ENCODE assay signal across 14 cellular contexts in the genomic region with DNA sequence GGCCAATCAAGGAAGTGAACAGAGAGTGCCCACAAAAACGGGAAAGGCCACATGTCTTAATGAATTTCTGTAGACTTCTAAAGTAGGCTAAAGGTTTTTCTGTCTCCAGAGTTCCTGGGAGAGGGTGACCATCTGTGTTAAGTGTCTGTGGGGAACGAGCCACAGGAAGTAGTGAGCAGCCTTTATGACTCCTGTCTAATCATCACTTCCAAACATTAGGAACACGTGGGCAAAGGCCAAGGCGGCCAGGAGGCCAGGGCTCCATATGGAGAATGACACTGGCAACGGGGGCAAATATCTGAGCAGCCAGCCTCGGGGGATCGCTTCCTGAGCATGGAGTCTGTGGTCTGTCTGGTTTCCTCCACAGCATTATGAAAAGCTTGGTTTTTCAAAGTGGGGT.
"Had no signal": no experiment of that assay in that cellular context is flagged by ENCODE, and none has a peak within 500 bp of the region (broad histone marks: within the 10 kb centered on the region; RNA-seq: fewer than 3 reads in every experiment).

No MANE protein-coding gene starts in this region.

- H3K9me3 ChIP-seq: breast epithelium, esophagus muscularis mucosa, prostate gland, right lobe of liver, transverse colon had no signal

- DNase-seq: activated effector memory CD4-positive, alpha-beta T cell treated with anti-CD3 and anti-CD28 coated beads, Interleukin-2, amount 50 U/mL, for 16 hours; activated naive CD8-positive, alpha-beta T cell treated with anti-CD3 and anti-CD28 coated beads for 36 hours; activated T-cell treated with anti-CD3 and anti-CD28 coated beads, Interleukin-2, amount 50 U/mL, for 24 hours; anterior cingulate cortex; foreskin keratinocyte; occipital lobe; right lobe of liver; stimulated activated CD4-positive, alpha-beta T cell treated with anti-CD3 and anti-CD28 coated beads, Interleukin-12 subunit alpha, Interleukin-12 subunit beta, amount 100 ng/mL, for 4 hours; stimulated activated naive CD4-positive, alpha-beta T cell; substantia nigra; transverse colon had no signal

- H3K4me3 ChIP-seq: breast epithelium, esophagus muscularis mucosa, prostate gland, right lobe of liver, transverse colon had no signal

- H3K27me3 ChIP-seq: breast epithelium, foreskin keratinocyte, right lobe of liver had no signal

- ATAC-seq: foreskin keratinocyte, right lobe of liver had no signal

- H3K36me3 ChIP-seq: breast epithelium, esophagus muscularis mucosa, prostate gland, right lobe of liver, transverse colon had no signal

- H3K27ac ChIP-seq: breast epithelium, esophagus muscularis mucosa, foreskin keratinocyte, prostate gland, right lobe of liver, transverse colon had no signal

- H3K4me1 ChIP-seq: breast epithelium, esophagus muscularis mucosa, foreskin keratinocyte, prostate gland, transverse colon had no signal
